1 cellular context compared by ENCODE assay signal in genomic region chr3:87503901-87504498, GRCh38.
TF ChIP-seq lines count a peak whose summit lies in the region.

No MANE protein-coding gene starts in this region.

TF ChIP-seq in HEK293, 187 proteins besides CTCF, POLR2A, EP300 and RAD21 (continued from another document):
- TF ChIP-seq ZNF449 (tag by site-specific recombination; IDR thresholded peaks at IDR 0.05), result no peak
- TF ChIP-seq ATF2 (tag by site-specific recombination; IDR thresholded peaks at IDR 0.05; ENCODE audit: low read depth), result peak; percentile 97
- TF ChIP-seq ZNF654 (tag by site-specific recombination; IDR thresholded peaks at IDR 0.05; ENCODE audit: low read depth), result peak; percentile 81
- TF ChIP-seq ZNF624 (tag by site-specific recombination; IDR thresholded peaks at IDR 0.05), result no peak
- no peak for TF ChIP-seq ZNF19 (tag by site-specific recombination; IDR thresholded peaks at IDR 0.05; ENCODE audit: low read depth)
- TF ChIP-seq ZNF518A (tag by site-specific recombination; conservative IDR thresholded peaks at IDR 0.05; ENCODE audit: low read depth), result no peak
- no peak for TF ChIP-seq WT1 (tag by site-specific recombination; IDR thresholded peaks at IDR 0.05)
- 0 out of 2 replicates have a peak, but pooled peaks have one; percentile 22 for TF ChIP-seq ZNF600 (tag by site-specific recombination; IDR thresholded peaks at IDR 0.05)
- TF ChIP-seq ZNF423 (tag by site-specific recombination; IDR thresholded peaks at IDR 0.05), result no peak
- no peak for TF ChIP-seq SP2 (tag by site-specific recombination; IDR thresholded peaks at IDR 0.05)
- no peak for TF ChIP-seq ZNF221 (tag by site-specific recombination; IDR thresholded peaks at IDR 0.05; ENCODE audit: borderline replicate concordance)
- no peak for TF ChIP-seq ZSCAN16 (tag by site-specific recombination; IDR thresholded peaks at IDR 0.05)
- TF ChIP-seq ZNF114 (tag by site-specific recombination; IDR thresholded peaks at IDR 0.05), result no peak
- no peak for TF ChIP-seq ZNF560 (tag by site-specific recombination; IDR thresholded peaks at IDR 0.05; ENCODE audit: borderline replicate concordance)
